9 cellular contexts compared by ENCODE assay signal in the genomic region with DNA sequence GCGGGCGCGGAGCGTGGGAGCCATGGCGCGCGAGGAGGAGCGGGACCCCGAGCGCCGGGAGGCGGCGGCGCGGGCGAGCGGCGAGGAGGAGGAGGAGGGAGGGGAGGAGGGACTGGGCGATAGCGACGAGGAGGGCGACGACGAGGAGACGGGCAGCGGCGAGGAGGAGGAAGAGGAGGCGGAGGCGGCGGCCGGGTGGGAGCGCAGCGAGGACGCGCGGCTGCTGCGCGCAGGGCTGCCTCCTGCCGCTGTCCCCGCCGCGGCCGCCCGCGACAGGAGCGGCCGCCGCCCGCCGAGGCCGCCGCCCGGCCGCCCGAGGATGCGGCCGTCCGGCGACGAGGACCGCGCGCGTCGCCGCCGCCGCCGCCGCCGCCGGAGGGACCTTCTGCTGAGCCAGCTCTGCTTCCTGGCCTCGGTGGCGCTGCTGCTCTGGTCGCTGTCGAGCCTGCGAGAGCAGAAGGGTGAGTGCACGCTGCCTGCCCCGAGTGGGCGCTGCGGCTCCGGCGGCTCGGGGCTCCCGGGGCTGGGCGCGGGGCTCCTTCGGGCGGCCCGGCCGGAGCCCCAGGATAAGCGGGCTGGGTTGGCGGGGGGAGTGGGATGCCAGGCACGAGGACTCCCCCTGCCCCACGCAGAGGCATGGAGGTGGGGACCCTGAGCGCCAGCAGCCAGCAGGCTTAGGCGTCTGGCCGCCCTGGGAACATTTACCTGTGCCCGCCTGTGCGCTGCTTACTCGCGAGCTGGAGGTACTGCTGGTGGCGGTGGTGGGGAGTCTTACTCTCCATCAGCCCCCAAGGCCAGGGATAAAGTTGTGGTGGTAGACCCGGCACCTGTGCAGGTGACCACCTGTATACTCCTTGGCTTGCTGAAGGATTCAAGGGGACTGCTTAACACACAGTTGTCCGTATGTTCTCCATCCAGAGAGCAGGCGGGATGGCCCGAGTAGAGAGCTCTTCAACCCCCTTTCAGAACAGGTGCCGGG. TPM values are rescaled to one million over a fixed set of nuclear protein-coding genes. Genes with fewer than 3 reads are reported as not detected.
DNase-seq lines count a peak whose midpoint lies in the region; ATAC-seq and TF ChIP-seq lines count a peak whose summit lies in the region.
"Had no signal": no experiment of that assay in that cellular context is flagged by ENCODE, and none has a peak within 500 bp of the region (broad histone marks: within the 10 kb centered on the region; RNA-seq: fewer than 3 reads in every experiment).

TSS of gene SLC24A3 (plus strand) at position 119 of the 979 bp plus-strand sequence.

- no peak within 1 kb of the TSS for H3K23ac ChIP-seq in mesenchymal stem cell (ENCODE audit: low read length in 2 of 2)

- peak within 1 kb of the TSS; percentile 80 for H3K4me3 Mint-ChIP-seq in endothelial cell (ENCODE audit: unreplicated experiment)

- H2BK120ac ChIP-seq in mesenchymal stem cell (ENCODE audit: low read depth, low read length): no peak within 1 kb of the TSS

- no peaks in the 10 kb centered on the region for H3K9me3 Mint-ChIP-seq in endothelial cell (ENCODE audit: unreplicated experiment)

- H3K4ac ChIP-seq in mesenchymal stem cell (ENCODE audit: low read depth in 1 of 2, low read length in 2 of 2): no peak within 1 kb of the TSS

- peaks cover 11% of the 10 kb centered on the region for H3K4me1 ChIP-seq in mesenchymal stem cell (ENCODE audit: control insufficient read depth, insufficient read depth, low read depth, low read length)
- H3K4me1 ChIP-seq: BLaER1 had no signal

- no peak within 1 kb of the TSS for H4K8ac ChIP-seq in mesenchymal stem cell (ENCODE audit: low read length)

- peak within 1 kb of the TSS; percentile 75 for H3K4me2 ChIP-seq in mesenchymal stem cell (ENCODE audit: low read length, poor library complexity, severe bottlenecking)
- H3K4me2 ChIP-seq: BLaER1 had no signal

- H3K9ac ChIP-seq in mesenchymal stem cell (ENCODE audit: low read length): no peak within 1 kb of the TSS
- H3K9ac ChIP-seq: BLaER1 had no signal

- peak within 1 kb of the TSS; percentile 53 to 62 for H3K4me3 ChIP-seq in mesenchymal stem cell (ENCODE audit: insufficient read depth in 1 of 2, low read depth in 1 of 2, low read length in 2 of 2)
- H3K4me3 ChIP-seq: BLaER1 had no signal

- H2AFZ ChIP-seq in mesenchymal stem cell (ENCODE audit: low read depth, low read length): no peak within 1 kb of the TSS

- H3K36me3 ChIP-seq in mesenchymal stem cell (ENCODE audit: control insufficient read depth in 1 of 2, insufficient read depth in 2 of 2, low read depth in 1 of 2, low read length in 2 of 2): no peaks in the 10 kb centered on the region
- H3K36me3 ChIP-seq: BLaER1 had no signal

- H2AK5ac ChIP-seq in mesenchymal stem cell (ENCODE audit: low read length, severe bottlenecking): no peak within 1 kb of the TSS

- no peak within 1 kb of the TSS for H2BK5ac ChIP-seq in mesenchymal stem cell (ENCODE audit: low read depth, low read length, poor library complexity, severe bottlenecking)

- H3K4me1 Mint-ChIP-seq in endothelial cell (ENCODE audit: unreplicated experiment): peaks cover 3% of the 10 kb centered on the region

- no peak within 1 kb of the TSS for H3K14ac ChIP-seq in mesenchymal stem cell (ENCODE audit: low read length in 2 of 2)

- H4K91ac ChIP-seq in mesenchymal stem cell (ENCODE audit: low read length): no peak within 1 kb of the TSS

- H3K18ac ChIP-seq in mesenchymal stem cell (ENCODE audit: low read depth in 1 of 2, low read length in 2 of 2): no peak within 1 kb of the TSS

- WGBS in mesenchymal stem cell: 15% methylated on average over 28 of the region's 108 CpGs

- H3K36me3 Mint-ChIP-seq in endothelial cell (ENCODE audit: low read depth, unreplicated experiment): no peaks in the 10 kb centered on the region

- no peaks in the 10 kb centered on the region for H3K9me3 ChIP-seq in mesenchymal stem cell (ENCODE audit: control insufficient read depth, low read length)

- H3K27me3 ChIP-seq in mesenchymal stem cell (ENCODE audit: control insufficient read depth in 1 of 2, insufficient read depth in 1 of 2, low read length in 2 of 2): peaks cover 56 to 61% of the 10 kb centered on the region in 2 experiments

- DNase-seq in NCI-H2029 (lab: John Stamatoyannopoulos, UW): peak; percentile 55
- no peak for DNase-seq in NCI-H2029 treated with DMSO at 0.1 percent for 48 hours (lab: John Stamatoyannopoulos, UW)
- peak; percentile 85 for DNase-seq in OCI-M1 (lab: John Stamatoyannopoulos, UW)
- peak; percentile 74 for DNase-seq in endothelial cell (ENCODE audit: low spot score)
- peak; percentile 15 for DNase-seq in mesenchymal stem cell
- DNase-seq in activated CD4-positive, CD25-positive, alpha-beta regulatory T cell (lab: John Stamatoyannopoulos, UW): no peak

- H2BK15ac ChIP-seq in mesenchymal stem cell (ENCODE audit: low read depth, poor library complexity, severe bottlenecking): no peak within 1 kb of the TSS

- peak; percentile 70 for ATAC-seq in HG02759 (IDR thresholded peaks at IDR 0.05; ENCODE audit: unreplicated experiment)

- TF ChIP-seq CTCF in endothelial cell (IDR thresholded peaks at IDR 0.05; ENCODE audit: unreplicated experiment): peak; percentile 14

- no peaks in the 10 kb centered on the region for H3K79me1 ChIP-seq in mesenchymal stem cell (replicated peaks; ENCODE audit: low read length, poor library complexity, severe bottlenecking)

- H3K27me3 Mint-ChIP-seq in endothelial cell (ENCODE audit: unreplicated experiment): peaks cover 21% of the 10 kb centered on the region

- H3K27ac ChIP-seq in mesenchymal stem cell (ENCODE audit: low read length, poor library complexity, severe bottlenecking) (no peak within 1 kb of the TSS), temporal lobe (ENCODE audit: low read depth, low read length) (no peak within 1 kb of the TSS)
- H3K27ac ChIP-seq: BLaER1 had no signal

- no peak within 1 kb of the TSS for H2BK12ac ChIP-seq in mesenchymal stem cell (ENCODE audit: low read length in 2 of 2)

- H3K27ac Mint-ChIP-seq in endothelial cell (ENCODE audit: unreplicated experiment): no peak within 1 kb of the TSS

RNA-seq across cellular contexts. Expression of gene SLC24A3, which starts in this region (rescaled TPM):
- 0.15 TPM for total RNA-seq in endothelial cell (ENCODE audit: unreplicated experiment)
- 0.08 TPM for polyA plus RNA-seq in mesenchymal stem cell (2013, experiment 1 of 2)
- polyA plus RNA-seq in mesenchymal stem cell (2013, experiment 2 of 2): 0.14 TPM
- total RNA-seq in temporal lobe: 21.4 TPM

Comparison
In these comparisons a context has a peak if more than half of its experiments do, and no peak if none do; other contexts are left out.
1. RNA of gene SLC24A3 (total RNA-seq): 21.4 TPM in temporal lobe (single experiment); 0.15 TPM in endothelial cell (single experiment); every median in the first group is over 10 times any median in the second.
2. DNase-seq: peak in NCI-H2029 (single experiment), OCI-M1 (single experiment) and mesenchymal stem cell (single experiment); none in NCI-H2029 treated with DMSO at 0.1 percent for 48 hours (single experiment) and activated CD4-positive, CD25-positive, alpha-beta regulatory T cell (0 of 4).
3. Peak in DNase-seq in endothelial cell; RNA of the gene not detected or under 1 TPM.